27 cellular contexts compared by ENCODE assay signal in genomic region chr20:61451953-61452352, GRCh38.
"Had no signal": no experiment of that assay in that cellular context is flagged by ENCODE, and none has a peak within 500 bp of the region (broad histone marks: within the 10 kb centered on the region; RNA-seq: fewer than 3 reads in every experiment).

No MANE protein-coding gene starts in this region.

- H3K4me1 Mint-ChIP-seq: activated CD4-positive, alpha-beta T cell treated with anti-CD3 and anti-CD28 coated beads, Interleukin-2, amount 10 ng/mL, durations not matched to agents 24 days and 14 days; activated naive CD8-positive, alpha-beta T cell treated with anti-CD3 and anti-CD28 coated beads for 36 hours; activated T-helper 17 cell treated with anti-CD3 and anti-CD28 coated beads, Interleukin-2, amount 50 U/mL, for 72 hours had no signal

- H3K36me3 Mint-ChIP-seq: activated naive CD8-positive, alpha-beta T cell treated with anti-CD3 and anti-CD28 coated beads for 36 hours; IgD-negative memory B cell had no signal

- H3K27ac ChIP-seq: ascending aorta, breast epithelium, SJCRH30, SK-N-MC had no signal

- H3K27me3 Mint-ChIP-seq: activated CD4-positive, alpha-beta T cell treated with anti-CD3 and anti-CD28 coated beads, Interleukin-2, amount 10 ng/mL, durations not matched to agents 24 days and 14 days; activated T-helper 17 cell treated with anti-CD3 and anti-CD28 coated beads, Interleukin-2, amount 50 U/mL, for 72 hours; IgD-negative memory B cell had no signal

- H3K4me3 Mint-ChIP-seq: activated CD4-positive, alpha-beta T cell treated with anti-CD3 and anti-CD28 coated beads, Interleukin-2, amount 10 ng/mL, durations not matched to agents 24 days and 14 days; activated CD8-positive, alpha-beta T cell treated with anti-CD3 and anti-CD28 coated beads for 36 hours; activated naive CD8-positive, alpha-beta T cell treated with anti-CD3 and anti-CD28 coated beads for 36 hours; activated T-cell treated with anti-CD3 and anti-CD28 coated beads, Interleukin-2, amount 50 U/mL, for 72 hours; activated T-helper 17 cell treated with anti-CD3 and anti-CD28 coated beads, Interleukin-2, amount 50 U/mL, for 72 hours; IgD-negative memory B cell had no signal

- H3K27me3 ChIP-seq: ascending aorta, breast epithelium had no signal

- H3K4me3 ChIP-seq: ascending aorta, breast epithelium, SJCRH30, SK-N-MC had no signal

- H3K27ac Mint-ChIP-seq: activated CD4-positive, alpha-beta T cell treated with anti-CD3 and anti-CD28 coated beads, Interleukin-2, amount 10 ng/mL, durations not matched to agents 24 days and 14 days; activated CD8-positive, alpha-beta T cell treated with anti-CD3 and anti-CD28 coated beads for 36 hours; activated naive CD8-positive, alpha-beta T cell treated with anti-CD3 and anti-CD28 coated beads for 36 hours; activated T-cell treated with anti-CD3 and anti-CD28 coated beads, Interleukin-2, amount 50 U/mL, for 72 hours; activated T-helper 17 cell treated with anti-CD3 and anti-CD28 coated beads, Interleukin-2, amount 50 U/mL, for 72 hours; IgD-negative memory B cell had no signal

- H3K36me3 ChIP-seq: ascending aorta, breast epithelium, SJCRH30 had no signal

- H3K4me1 ChIP-seq: ascending aorta, breast epithelium, SJCRH30 had no signal

- DNase-seq: activated CD4-positive, alpha-beta T cell treated with anti-CD3 and anti-CD28 coated beads, Interleukin-2, amount 10 ng/mL, durations not matched to agents 24 days and 14 days; activated CD4-positive, alpha-beta T cell treated with anti-CD3 and anti-CD28 coated beads, Interleukin-2, amount 50 U/mL, for 4 hours; activated CD8-positive, alpha-beta T cell treated with anti-CD3 and anti-CD28 coated beads for 36 hours; activated effector memory CD4-positive, alpha-beta T cell treated with anti-CD3 and anti-CD28 coated beads, Interleukin-2, amount 50 U/mL, for 16 hours; activated naive CD4-positive, alpha-beta T cell; activated naive CD4-positive, alpha-beta T cell treated with anti-CD3 and anti-CD28 coated beads, Interleukin-2, amount 50 U/mL, for 16 hours; activated naive CD8-positive, alpha-beta T cell treated with anti-CD3 and anti-CD28 coated beads for 36 hours; activated T-cell treated with anti-CD3 and anti-CD28 coated beads, Interleukin-2, amount 50 U/mL, for 1 hour; activated T-cell treated with anti-CD3 and anti-CD28 coated beads, Interleukin-2, amount 50 U/mL, for 72 hours; amniotic stem cell; Karpas-422; KBM-7; NCI-H1105; NCI-H1417 treated with DMSO at 0.1 percent for 48 hours; NCI-H1694 treated with DMSO at 0.1 percent for 48 hours; NCI-H2029; NCI-H446; NCI-H510A treated with DMSO at 0.1 percent for 48 hours; NCI-H526 treated with DMSO at 0.1 percent for 48 hours; SHP77; SJCRH30; T1000 had no signal

- H3K9me3 ChIP-seq: ascending aorta, breast epithelium, SJCRH30 had no signal

- H3K9me3 Mint-ChIP-seq: activated CD4-positive, alpha-beta T cell treated with anti-CD3 and anti-CD28 coated beads, Interleukin-2, amount 10 ng/mL, durations not matched to agents 24 days and 14 days; activated T-helper 17 cell treated with anti-CD3 and anti-CD28 coated beads, Interleukin-2, amount 50 U/mL, for 72 hours had no signal
